ENCODE assay signal across 24 cellular contexts in the genomic region with DNA sequence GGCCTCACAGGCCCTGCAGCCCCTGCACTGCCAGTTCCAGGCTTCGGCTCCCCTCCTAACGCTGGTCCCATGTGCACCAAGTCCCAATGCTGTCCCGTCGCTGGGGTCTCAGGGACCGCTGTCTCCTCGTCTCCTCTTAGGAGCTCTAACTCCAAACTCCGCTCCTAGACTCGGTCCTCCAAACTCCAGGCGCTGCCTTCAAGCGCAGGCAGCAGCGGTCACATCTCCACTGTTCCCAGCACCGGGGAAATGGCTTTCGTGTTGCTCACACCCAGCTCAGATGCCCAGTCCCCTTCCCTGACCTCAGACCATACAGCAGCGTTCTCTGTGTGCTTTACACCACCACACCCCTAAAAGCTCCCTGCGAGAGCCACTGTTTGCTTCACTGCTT. TPM values are rescaled to one million over a fixed set of nuclear protein-coding genes. Genes with fewer than 3 reads are reported as not detected.
DNase-seq lines count a peak whose midpoint lies in the region; ATAC-seq and TF ChIP-seq lines count a peak whose summit lies in the region.
"Had no signal": no experiment of that assay in that cellular context is flagged by ENCODE, and none has a peak within 500 bp of the region (broad histone marks: within the 10 kb centered on the region; RNA-seq: fewer than 3 reads in every experiment).

No MANE protein-coding gene starts in this region.

- H3K9me1 ChIP-seq in IMR-90 (ENCODE audit: insufficient read depth, low read length), result no peaks in the 10 kb centered on the region

- no peaks in the 10 kb centered on the region for H3K4me1 Mint-ChIP-seq in activated CD4-positive, alpha-beta T cell treated with anti-CD3 and anti-CD28 coated beads, Interleukin-2, amount 10 ng/mL, durations not matched to agents 7 days and 5 days

- no peak overlapping the region for H3K4ac ChIP-seq in IMR-90 (ENCODE audit: low read depth, low read length)

- no peak overlapping the region for H4K8ac ChIP-seq in IMR-90 (ENCODE audit: low read depth in 2 of 2, low read length in 2 of 2)

- H4K91ac ChIP-seq in IMR-90 (ENCODE audit: insufficient read depth, low read depth, low read length), result no peak overlapping the region

- TF ChIP-seq RAD21 in IMR-90 (IDR thresholded peaks at IDR 0.05; ENCODE audit: low read length), result no peak

- no peak overlapping the region for H2BK15ac ChIP-seq in IMR-90 (ENCODE audit: low read depth, low read length)

- no peak overlapping the region for H2BK120ac ChIP-seq in IMR-90 (ENCODE audit: low read depth, low read length)

- H4K20me1 ChIP-seq in IMR-90 (ENCODE audit: insufficient read depth, low read length), result no peaks in the 10 kb centered on the region

- no peak overlapping the region for H2BK20ac ChIP-seq in IMR-90 (ENCODE audit: low read depth, low read length)

- H2AK5ac ChIP-seq in IMR-90 (ENCODE audit: low read depth, low read length), result no peak overlapping the region

- intact Hi-C loops in IMR-90 (cut with micrococcal nuclease), result no loop called here

- no peak for ATAC-seq in IMR-90 (ENCODE audit: low read depth)
- ATAC-seq: CD8-positive, alpha-beta T cell; K562 had no signal

- H3K27ac Mint-ChIP-seq in activated CD4-positive, alpha-beta T cell treated with anti-CD3 and anti-CD28 coated beads, Interleukin-2, amount 10 ng/mL, durations not matched to agents 7 days and 5 days, result peak overlapping the region; percentile 78
- H3K27ac Mint-ChIP-seq: CD8-positive, alpha-beta T cell had no signal

- CTCF ChIA-PET in activated CD4-positive, alpha-beta T cell treated with anti-CD3 and anti-CD28 coated beads, Interleukin-2, amount 10 ng/mL, durations not matched to agents 7 days and 5 days (lab: Charles Lee), result interaction anchor here (1.1 kb wide), 1 partner anchor 12 kb away, joined by 3 read pairs; no protein-coding TSS in a partner anchor
- CTCF ChIA-PET in IMR-90 (lab: Yijun Ruan, JAX), result no interaction called here

- no peak overlapping the region for H3K9ac ChIP-seq in IMR-90 (ENCODE audit: low read depth, low read length)
- H3K9ac ChIP-seq in iPS-15b (ENCODE audit: low read depth, low read length), result no peak overlapping the region
- H3K9ac ChIP-seq: SK-N-SH had no signal

- H3K4me2 ChIP-seq in IMR-90 (ENCODE audit: low read depth, low read length), result no peak overlapping the region
- H3K4me2 ChIP-seq: SK-N-SH had no signal

- H3K9me3 ChIP-seq in IMR-90 (ENCODE audit: control insufficient read depth, insufficient read depth, low read length) (no peaks in the 10 kb centered on the region), iPS-15b (ENCODE audit: control insufficient read depth, insufficient read depth, low read length) (peaks cover 3% of the 10 kb centered on the region)
- H3K9me3 ChIP-seq: MG63, SK-N-SH had no signal

- no peaks in the 10 kb centered on the region for H3K36me3 Mint-ChIP-seq in activated CD4-positive, alpha-beta T cell treated with anti-CD3 and anti-CD28 coated beads, Interleukin-2, amount 10 ng/mL, durations not matched to agents 7 days and 5 days (ENCODE audit: low read depth)
- H3K36me3 Mint-ChIP-seq: CD8-positive, alpha-beta T cell had no signal

- dilution Hi-C loops in IMR-90 (cut with HindIII; ENCODE audit: low sequenced_read_pairs, unreplicated experiment), result no loop called here

- H3K4me3 Mint-ChIP-seq in activated CD4-positive, alpha-beta T cell treated with anti-CD3 and anti-CD28 coated beads, Interleukin-2, amount 10 ng/mL, durations not matched to agents 7 days and 5 days, result no peak overlapping the region
- H3K4me3 Mint-ChIP-seq: CD8-positive, alpha-beta T cell had no signal

- 17% methylated on average over 1 of the region's 15 CpGs; no CpG with 5 or more reads in 1 of the 2 experiments for WGBS in IMR-90 (ENCODE audit: extremely low coverage in 2 of 2, insufficient read length in 1 of 2), 2 experiments

- in situ Hi-C loops in IMR-90 (cut with MboI; ENCODE audit: low sequenced_read_pairs), result no loop called here

- H2AK9ac ChIP-seq in IMR-90 (replicated peaks; ENCODE audit: low read depth, low read length, poor library complexity), result no peak overlapping the region

- POLR2A ChIA-PET in activated CD4-positive, alpha-beta T cell treated with anti-CD3 and anti-CD28 coated beads, Interleukin-2, amount 10 ng/mL, durations not matched to agents 7 days and 5 days (lab: Charles Lee), result no interaction called here
- POLR2A ChIA-PET in IMR-90 (lab: Charles Lee; ENCODE audit: unreplicated experiment), result no interaction called here

- TF ChIP-seq CTCF in IMR-90 (conservative IDR thresholded peaks at IDR 0.05; ENCODE audit: low read depth, low read length) (no peak), GM20000 (IDR thresholded peaks at IDR 0.05; ENCODE audit: extremely low read depth, missing control alignments) (no peak)

- no peak overlapping the region for H3K4me3 ChIP-seq in IMR-90 (ENCODE audit: insufficient read depth, low read depth, low read length)
- peak overlapping the region; percentile 35 for H3K4me3 ChIP-seq in iPS-15b (ENCODE audit: low read depth, low read length)
- H3K4me3 ChIP-seq: K562, MG63 had no signal

- no peaks in the 10 kb centered on the region for H3K79me1 ChIP-seq in IMR-90 (ENCODE audit: low read depth in 1 of 2, low read length in 2 of 2)

- no peak overlapping the region for H4K5ac ChIP-seq in IMR-90 (ENCODE audit: low read depth, low read length)

- H3K27me3 ChIP-seq in IMR-90 (ENCODE audit: control insufficient read depth, insufficient read depth, low read length) (peaks cover 45% of the 10 kb centered on the region), iPS-15b (ENCODE audit: control insufficient read depth, insufficient read depth, low read length) (peaks cover 92% of the 10 kb centered on the region)

- TF ChIP-seq POLR2A in IMR-90 (IDR thresholded peaks at IDR 0.05; ENCODE audit: low read depth, low read length), result no peak

- no peak overlapping the region for H2BK5ac ChIP-seq in IMR-90 (ENCODE audit: low read depth, low read length, poor library complexity, severe bottlenecking)

- no peak overlapping the region for H3K23ac ChIP-seq in IMR-90 (ENCODE audit: low read depth, low read length)

- no peak overlapping the region for H3K56ac ChIP-seq in IMR-90 (ENCODE audit: extremely low read depth, insufficient read depth, low read length)

- H3K14ac ChIP-seq in IMR-90 (replicated peaks; ENCODE audit: low read depth, low read length), result no peak overlapping the region

- no peak overlapping the region for H3K27ac ChIP-seq in IMR-90 (ENCODE audit: insufficient read depth, low read length)
- H3K27ac ChIP-seq: 22Rv1, RWPE1 had no signal

- H3K36me3 ChIP-seq in IMR-90 (ENCODE audit: control insufficient read depth, insufficient read depth, low read length) (no peaks in the 10 kb centered on the region), iPS-15b (ENCODE audit: control insufficient read depth, insufficient read depth, low read length) (no peaks in the 10 kb centered on the region)
- H3K36me3 ChIP-seq: MG63 had no signal

- no peak overlapping the region for H3K18ac ChIP-seq in IMR-90 (ENCODE audit: low read depth, low read length)

- H3K9me3 Mint-ChIP-seq in activated CD4-positive, alpha-beta T cell treated with anti-CD3 and anti-CD28 coated beads, Interleukin-2, amount 10 ng/mL, durations not matched to agents 7 days and 5 days, result no peaks in the 10 kb centered on the region

- no peak for DNase-seq in activated CD4-positive, alpha-beta T cell treated with anti-CD3 and anti-CD28 coated beads, Interleukin-2, amount 10 ng/mL, durations not matched to agents 7 days and 5 days
- no peak for DNase-seq in activated CD4-positive, alpha-beta T cell treated with anti-CD3 and anti-CD28 coated beads, Interleukin-2, amount 50 U/mL, for 1 hour
- DNase-seq in IMR-90 (peak; percentile 1), retina (peak; percentile 58), GM20000 (ENCODE audit: low spot score) (no peak), NCI-H2107 treated with DMSO at 0.1 percent for 48 hours (lab: John Stamatoyannopoulos, UW; ENCODE audit: unreplicated experiment) (no peak), nucleus accumbens (lab: John Stamatoyannopoulos, UW) (no peak)
- DNase-seq: AML-193; C1 segment of cervical spinal cord; CD8-positive, alpha-beta T cell; DND-41; GOT3; MG63; NCI-H1417; NCI-H1694 treated with DMSO at 0.1 percent for 48 hours; SIG-M5; SK-N-SH had no signal

- no peaks in the 10 kb centered on the region for H3K4me1 ChIP-seq in IMR-90 (ENCODE audit: control insufficient read depth, insufficient read depth, low read length)
- peaks cover 3% of the 10 kb centered on the region for H3K4me1 ChIP-seq in iPS-15b (ENCODE audit: control insufficient read depth, insufficient read depth, low read length)

- no peak overlapping the region for H2AFZ ChIP-seq in IMR-90 (replicated peaks; ENCODE audit: low read length, poor library complexity)

- BruUV-seq in IMR-90 (replicated peaks; lab: Mats Ljungman, UMichigan), result no TSS peak

- peaks cover 45% of the 10 kb centered on the region for H3K27me3 Mint-ChIP-seq in activated CD4-positive, alpha-beta T cell treated with anti-CD3 and anti-CD28 coated beads, Interleukin-2, amount 10 ng/mL, durations not matched to agents 7 days and 5 days

TF ChIP-seq in IMR-90, 13 proteins besides CTCF, POLR2A, EP300 and RAD21:
- TF ChIP-seq SMC3 (IDR thresholded peaks at IDR 0.05; ENCODE audit: low read depth, low read length), result no peak
- no peak for TF ChIP-seq NFE2L2 (IDR thresholded peaks at IDR 0.05; ENCODE audit: low read depth, low read length)
- no peak for TF ChIP-seq CEBPB (IDR thresholded peaks at IDR 0.05; ENCODE audit: low read depth, low read length)
- TF ChIP-seq RCOR1 (IDR thresholded peaks at IDR 0.05; ENCODE audit: insufficient replicate concordance, low read length), result no peak
- no peak for TF ChIP-seq MAZ (IDR thresholded peaks at IDR 0.05; ENCODE audit: borderline replicate concordance, low read depth, low read length)
- no peak for TF ChIP-seq CHD1 (IDR thresholded peaks at IDR 0.05; ENCODE audit: low read depth, low read length)
- TF ChIP-seq FOS (IDR thresholded peaks at IDR 0.05; ENCODE audit: low read depth, low read length), result no peak
- no peak for TF ChIP-seq MXI1 (IDR thresholded peaks at IDR 0.05; ENCODE audit: borderline replicate concordance, low read depth, low read length)
- TF ChIP-seq, protein P1, sequence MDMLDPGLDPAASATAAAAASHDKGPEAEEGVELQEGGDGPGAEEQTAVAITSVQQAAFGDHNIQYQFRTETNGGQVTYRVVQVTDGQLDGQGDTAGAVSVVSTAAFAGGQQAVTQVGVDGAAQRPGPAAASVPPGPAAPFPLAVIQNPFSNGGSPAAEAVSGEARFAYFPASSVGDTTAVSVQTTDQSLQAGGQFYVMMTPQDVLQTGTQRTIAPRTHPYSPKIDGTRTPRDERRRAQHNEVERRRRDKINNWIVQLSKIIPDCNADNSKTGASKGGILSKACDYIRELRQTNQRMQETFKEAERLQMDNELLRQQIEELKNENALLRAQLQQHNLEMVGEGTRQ (IDR thresholded peaks at IDR 0.05; ENCODE audit: low read depth, low read length), result no peak
- TF ChIP-seq RFX5 (IDR thresholded peaks at IDR 0.05; ENCODE audit: low read depth, low read length), result no peak

RNA-seq across cellular contexts. Expression of a gene that starts 19.6 kb away (rescaled TPM):
- total RNA-seq in activated CD4-positive, alpha-beta T cell treated with anti-CD3 and anti-CD28 coated beads, Interleukin-2, amount 10 ng/mL, durations not matched to agents 7 days and 5 days, result not detected
- total RNA-seq in IMR-90 (2012; rRNA removed), result not detected in 2 replicates
- polyA plus RNA-seq in IMR-90 (2012; rRNA removed), result not detected in 2 replicates
- polyA plus RNA-seq in IMR-90 (2012; cell fraction: cytosol; rRNA removed), result not detected in 2 replicates
- polyA plus RNA-seq in IMR-90 (2012; cell fraction: nucleus; rRNA removed; ENCODE audit: low replicate concordance), result not detected in 2 replicates
- total RNA-seq: CD8-positive, alpha-beta T cell; G401; K562; LHCN-M2 had no signal
- polyA plus RNA-seq: AG04450, K562 had no signal

Comparison
In these comparisons a context has a peak if more than half of its experiments do, and no peak if none do; other contexts are left out.
1. DNase-seq: peak in IMR-90 (single experiment) and retina (single experiment); none in activated CD4-positive, alpha-beta T cell treated with anti-CD3 and anti-CD28 coated beads, Interleukin-2, amount 10 ng/mL, durations not matched to agents 7 days and 5 days (single experiment), activated CD4-positive, alpha-beta T cell treated with anti-CD3 and anti-CD28 coated beads, Interleukin-2, amount 50 U/mL, for 1 hour (single experiment), GM20000 (single experiment), NCI-H2107 treated with DMSO at 0.1 percent for 48 hours (single experiment) and nucleus accumbens (0 of 56).